ENCODE assay signal across 14 cellular contexts in the genomic region with DNA sequence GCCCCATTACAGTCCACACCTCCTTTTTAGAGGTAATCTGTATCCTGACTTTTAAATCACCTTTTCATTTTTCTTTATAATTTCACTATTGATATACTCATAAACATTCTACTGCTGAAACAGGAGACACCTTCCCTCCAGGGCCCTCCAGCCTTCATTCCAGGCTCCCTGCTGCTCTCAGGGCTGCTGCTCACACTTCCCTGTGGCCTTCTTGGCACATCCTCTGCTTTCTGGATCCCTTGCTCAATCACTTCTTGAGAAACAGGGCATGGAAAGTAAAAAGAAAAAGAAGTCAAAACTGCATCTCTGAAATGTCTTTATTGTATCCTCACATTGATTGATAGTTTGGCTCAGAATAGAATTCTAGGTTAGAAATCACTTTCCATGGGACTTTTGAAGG. TPM values are rescaled to one million over a fixed set of nuclear protein-coding genes. Genes with fewer than 3 reads are reported as not detected.
"Had no signal": no experiment of that assay in that cellular context is flagged by ENCODE, and none has a peak within 500 bp of the region (broad histone marks: within the 10 kb centered on the region; RNA-seq: fewer than 3 reads in every experiment).

No MANE protein-coding gene starts in this region.

- H3K27me3 Mint-ChIP-seq: activated B cell treated with CpG ODN at 0.5 μM for 24 hours; activated CD4-positive, alpha-beta T cell treated with anti-CD3 and anti-CD28 coated beads, Interleukin-2, amount 10 ng/mL, durations not matched to agents 24 days and 14 days; activated naive CD8-positive, alpha-beta T cell treated with anti-CD3 and anti-CD28 coated beads for 36 hours had no signal

- H3K4me3 ChIP-seq: breast epithelium, heart left ventricle, lung, smooth muscle cell had no signal

- H3K27ac ChIP-seq: breast epithelium, heart left ventricle had no signal

- H3K9me3 ChIP-seq: breast epithelium, heart left ventricle had no signal

- H3K9me3 Mint-ChIP-seq: activated B cell treated with CpG ODN at 0.5 μM for 24 hours; activated CD4-positive, alpha-beta T cell treated with anti-CD3 and anti-CD28 coated beads, Interleukin-2, amount 10 ng/mL, durations not matched to agents 24 days and 14 days; activated naive CD8-positive, alpha-beta T cell treated with anti-CD3 and anti-CD28 coated beads for 36 hours had no signal

- H3K4me3 Mint-ChIP-seq: activated B cell treated with CpG ODN at 0.5 μM for 24 hours; activated CD4-positive, alpha-beta T cell treated with anti-CD3 and anti-CD28 coated beads, Interleukin-2, amount 10 ng/mL, durations not matched to agents 24 days and 14 days; activated CD8-positive, alpha-beta T cell treated with anti-CD3 and anti-CD28 coated beads, Interleukin-2, amount 10 ng/mL, durations not matched to agents 7 days and 5 days; activated naive CD8-positive, alpha-beta T cell treated with anti-CD3 and anti-CD28 coated beads for 36 hours had no signal

- H3K27me3 ChIP-seq: breast epithelium, heart left ventricle had no signal

- H3K27ac Mint-ChIP-seq: activated B cell treated with CpG ODN at 0.5 μM for 24 hours; activated CD4-positive, alpha-beta T cell treated with anti-CD3 and anti-CD28 coated beads, Interleukin-2, amount 10 ng/mL, durations not matched to agents 24 days and 14 days; activated CD8-positive, alpha-beta T cell treated with anti-CD3 and anti-CD28 coated beads, Interleukin-2, amount 10 ng/mL, durations not matched to agents 7 days and 5 days; activated naive CD8-positive, alpha-beta T cell treated with anti-CD3 and anti-CD28 coated beads for 36 hours had no signal

- DNase-seq: activated B cell treated with CpG ODN at 0.5 μM for 24 hours; activated CD8-positive, alpha-beta memory T cell treated with anti-CD3 and anti-CD28 coated beads, Interleukin-2, amount 50 U/mL, for 48 hours; activated CD8-positive, alpha-beta T cell treated with anti-CD3 and anti-CD28 coated beads, Interleukin-2, amount 10 ng/mL, durations not matched to agents 7 days and 5 days; aorta; foreskin melanocyte; heart left ventricle; T-helper 2 cell had no signal

- ATAC-seq: activated CD8-positive, alpha-beta T cell treated with anti-CD3 and anti-CD28 coated beads, Interleukin-2, amount 10 ng/mL, durations not matched to agents 7 days and 5 days; heart left ventricle had no signal

- H3K36me3 ChIP-seq: breast epithelium, heart left ventricle had no signal

- H3K36me3 Mint-ChIP-seq: activated naive CD8-positive, alpha-beta T cell treated with anti-CD3 and anti-CD28 coated beads for 36 hours had no signal

- H3K4me1 ChIP-seq: breast epithelium, heart left ventricle had no signal

- H3K4me2 ChIP-seq: smooth muscle cell had no signal

RNA-seq across cellular contexts. Expression of a gene that starts 19.3 kb away (rescaled TPM):
- total RNA-seq: activated B cell treated with CpG ODN at 0.5 μM for 24 hours; activated CD4-positive, alpha-beta T cell treated with anti-CD3 and anti-CD28 coated beads, Interleukin-2, amount 10 ng/mL, durations not matched to agents 24 days and 14 days; activated CD8-positive, alpha-beta T cell treated with anti-CD3 and anti-CD28 coated beads, Interleukin-2, amount 10 ng/mL, durations not matched to agents 7 days and 5 days; activated naive CD8-positive, alpha-beta T cell treated with anti-CD3 and anti-CD28 coated beads for 36 hours; aorta; breast epithelium; chondrocyte; heart left ventricle; lung; smooth muscle cell; urinary bladder had no signal
